15 cellular contexts compared by ENCODE assay signal in the genomic region with DNA sequence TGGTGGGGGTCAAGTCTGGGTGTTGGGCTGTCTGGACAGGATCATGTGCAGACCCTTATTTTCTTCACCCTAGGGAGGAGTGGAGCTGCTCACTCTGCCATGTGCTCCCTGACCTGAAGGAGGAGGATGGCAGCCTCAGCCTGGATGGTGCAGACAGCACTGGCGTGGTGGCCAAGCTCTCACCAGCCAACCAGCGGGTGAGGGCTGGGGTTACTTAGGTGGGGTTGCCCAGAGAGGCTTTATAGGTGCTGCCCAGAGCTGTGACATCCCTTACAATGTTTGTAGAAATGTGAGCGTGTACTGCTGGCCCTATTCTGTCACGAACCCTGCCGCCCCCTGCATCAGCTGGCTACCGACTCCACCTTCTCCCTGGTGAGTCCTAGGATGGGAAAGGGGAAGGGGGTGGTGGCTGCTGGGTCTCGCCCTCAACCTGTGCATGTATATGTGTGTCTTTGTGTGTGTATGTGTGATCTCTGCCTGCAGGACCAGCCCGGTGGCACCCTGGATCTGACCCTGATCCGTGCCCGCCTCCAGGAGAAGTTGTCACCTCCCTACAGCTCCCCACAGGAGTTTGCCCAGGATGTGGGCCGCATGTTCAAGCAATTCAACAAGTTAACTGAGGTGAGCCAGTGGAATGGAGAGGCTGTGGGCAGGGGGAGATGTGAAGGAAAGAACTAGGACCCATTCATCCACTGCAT. TPM values are rescaled to one million over a fixed set of nuclear protein-coding genes. Genes with fewer than 3 reads are reported as not detected.
DNase-seq lines count a peak whose midpoint lies in the region; ATAC-seq and TF ChIP-seq lines count a peak whose summit lies in the region.
"Had no signal": no experiment of that assay in that cellular context is flagged by ENCODE, and none has a peak within 500 bp of the region (broad histone marks: within the 10 kb centered on the region; RNA-seq: fewer than 3 reads in every experiment).

No MANE protein-coding gene starts in this region.

- intact Hi-C loops in activated T-helper 1 cell treated with anti-CD3 and anti-CD28 coated beads, Interleukin-12 subunit alpha, Interleukin-12 subunit beta, Interleukin-2, Interleukin-4 antibody, amounts not matched to agents 30 ng/mL and 10 ng/mL and 1 ng/mL, durations not matched to agents 14 hours and 24 hours and 36 hours (cut with micrococcal nuclease): no loop called here

- DNase-seq in activated naive CD4-positive, alpha-beta T cell treated with anti-CD3 and anti-CD28 coated beads, Interleukin-2, amount 50 U/mL, for 72 hours (ENCODE audit: low spot score in 2 of 2): no peak
- DNase-seq in activated naive CD4-positive, alpha-beta T cell (lab: John Stamatoyannopoulos, UW): no peak
- no peak for DNase-seq in activated T-helper 1 cell treated with anti-CD3 and anti-CD28 coated beads, Interleukin-12 subunit alpha, Interleukin-12 subunit beta, Interleukin-2, Interleukin-4 antibody, amounts not matched to agents 30 ng/mL and 10 ng/mL and 1 ng/mL, durations not matched to agents 14 hours and 24 hours and 36 hours (ENCODE audit: low spot score)
- DNase-seq in glutamatergic neuron: no peak
- peak; percentile 24 for DNase-seq in stimulated activated CD8-positive, alpha-beta memory T cell treated with anti-CD3 and anti-CD28 coated beads, Interleukin-4, amount 100 ng/mL, for 48 hours
- DNase-seq in T-helper 1 cell: no peak
- DNase-seq in SW 1271 (lab: John Stamatoyannopoulos, UW): no peak
- DNase-seq: activated CD4-positive, alpha-beta T cell treated with anti-CD3 and anti-CD28 coated beads for 36 hours; NCI-H1092; NCI-H187 treated with DMSO at 0.1 percent for 48 hours; NCI-H526 treated with DMSO at 0.1 percent for 48 hours; T-helper 17 cell; testis had no signal

- peaks cover 45 to 67% of the 10 kb centered on the region in 2 donors for H3K36me3 Mint-ChIP-seq in activated naive CD4-positive, alpha-beta T cell treated with anti-CD3 and anti-CD28 coated beads, Interleukin-2, amount 50 U/mL, for 72 hours
- peaks cover 65% of the 10 kb centered on the region for H3K36me3 Mint-ChIP-seq in activated T-helper 1 cell treated with anti-CD3 and anti-CD28 coated beads, Interleukin-12 subunit alpha, Interleukin-12 subunit beta, Interleukin-2, Interleukin-4 antibody, amounts not matched to agents 30 ng/mL and 10 ng/mL and 1 ng/mL, durations not matched to agents 14 hours and 24 hours and 36 hours (ENCODE audit: low read depth)
- H3K36me3 Mint-ChIP-seq in glutamatergic neuron (ENCODE audit: unreplicated experiment): no peaks in the 10 kb centered on the region

- no peak for ATAC-seq in activated naive CD4-positive, alpha-beta T cell treated with anti-CD3 and anti-CD28 coated beads, Interleukin-2, amount 50 U/mL, for 72 hours
- no peak for ATAC-seq in GM21360 (IDR thresholded peaks at IDR 0.05; ENCODE audit: unreplicated experiment)
- ATAC-seq: activated CD4-positive, alpha-beta T cell treated with anti-CD3 and anti-CD28 coated beads for 36 hours; stimulated activated effector memory CD8-positive, alpha-beta T cell treated with anti-CD3 and anti-CD28 coated beads, Interleukin-12 subunit alpha, Interleukin-12 subunit beta, amount 100 ng/mL, for 72 hours; T-helper 17 cell had no signal

- no peaks in the 10 kb centered on the region for H3K9me3 Mint-ChIP-seq in activated naive CD4-positive, alpha-beta T cell treated with anti-CD3 and anti-CD28 coated beads, Interleukin-2, amount 50 U/mL, for 72 hours
- no peaks in the 10 kb centered on the region for H3K9me3 Mint-ChIP-seq in activated T-helper 1 cell treated with anti-CD3 and anti-CD28 coated beads, Interleukin-12 subunit alpha, Interleukin-12 subunit beta, Interleukin-2, Interleukin-4 antibody, amounts not matched to agents 30 ng/mL and 10 ng/mL and 1 ng/mL, durations not matched to agents 14 hours and 24 hours and 36 hours
- peaks cover 30% of the 10 kb centered on the region for H3K9me3 Mint-ChIP-seq in glutamatergic neuron (ENCODE audit: unreplicated experiment)
- H3K9me3 Mint-ChIP-seq: stimulated activated effector memory CD8-positive, alpha-beta T cell treated with anti-CD3 and anti-CD28 coated beads, Interleukin-12 subunit alpha, Interleukin-12 subunit beta, amount 100 ng/mL, for 72 hours had no signal

- peaks cover 1% of the 10 kb centered on the region for H3K27me3 Mint-ChIP-seq in activated T-helper 1 cell treated with anti-CD3 and anti-CD28 coated beads, Interleukin-12 subunit alpha, Interleukin-12 subunit beta, Interleukin-2, Interleukin-4 antibody, amounts not matched to agents 30 ng/mL and 10 ng/mL and 1 ng/mL, durations not matched to agents 14 hours and 24 hours and 36 hours (ENCODE audit: insufficient read depth)
- H3K27me3 Mint-ChIP-seq in glutamatergic neuron (ENCODE audit: unreplicated experiment): peaks cover 21% of the 10 kb centered on the region
- H3K27me3 Mint-ChIP-seq: activated CD4-positive, alpha-beta T cell treated with anti-CD3 and anti-CD28 coated beads for 36 hours; T-helper 17 cell had no signal

- H3K4me1 Mint-ChIP-seq in activated T-helper 1 cell treated with anti-CD3 and anti-CD28 coated beads, Interleukin-12 subunit alpha, Interleukin-12 subunit beta, Interleukin-2, Interleukin-4 antibody, amounts not matched to agents 30 ng/mL and 10 ng/mL and 1 ng/mL, durations not matched to agents 14 hours and 24 hours and 36 hours (ENCODE audit: low read depth): peaks cover 38% of the 10 kb centered on the region
- H3K4me1 Mint-ChIP-seq in glutamatergic neuron (ENCODE audit: low read depth, unreplicated experiment): peaks cover 20% of the 10 kb centered on the region

- H3K27ac Mint-ChIP-seq in activated naive CD4-positive, alpha-beta T cell treated with anti-CD3 and anti-CD28 coated beads, Interleukin-2, amount 50 U/mL, for 72 hours: peak overlapping the region; percentile 25 to 33
- H3K27ac Mint-ChIP-seq in activated T-helper 1 cell treated with anti-CD3 and anti-CD28 coated beads, Interleukin-12 subunit alpha, Interleukin-12 subunit beta, Interleukin-2, Interleukin-4 antibody, amounts not matched to agents 30 ng/mL and 10 ng/mL and 1 ng/mL, durations not matched to agents 14 hours and 24 hours and 36 hours: peak overlapping the region; percentile 18
- peak overlapping the region; percentile 69 for H3K27ac Mint-ChIP-seq in glutamatergic neuron (ENCODE audit: unreplicated experiment)
- H3K27ac Mint-ChIP-seq: activated CD4-positive, alpha-beta T cell treated with anti-CD3 and anti-CD28 coated beads for 36 hours; stimulated activated effector memory CD8-positive, alpha-beta T cell treated with anti-CD3 and anti-CD28 coated beads, Interleukin-12 subunit alpha, Interleukin-12 subunit beta, amount 100 ng/mL, for 72 hours; T-helper 17 cell had no signal

- no peak for TF ChIP-seq CTCF in glutamatergic neuron (IDR thresholded peaks at IDR 0.05; ENCODE audit: partially characterized antibody, unreplicated experiment)

- no peak overlapping the region for H3K4me3 Mint-ChIP-seq in activated T-helper 1 cell treated with anti-CD3 and anti-CD28 coated beads, Interleukin-12 subunit alpha, Interleukin-12 subunit beta, Interleukin-2, Interleukin-4 antibody, amounts not matched to agents 30 ng/mL and 10 ng/mL and 1 ng/mL, durations not matched to agents 14 hours and 24 hours and 36 hours
- no peak overlapping the region for H3K4me3 Mint-ChIP-seq in glutamatergic neuron (ENCODE audit: unreplicated experiment)
- H3K4me3 Mint-ChIP-seq: activated CD4-positive, alpha-beta T cell treated with anti-CD3 and anti-CD28 coated beads for 36 hours; stimulated activated effector memory CD8-positive, alpha-beta T cell treated with anti-CD3 and anti-CD28 coated beads, Interleukin-12 subunit alpha, Interleukin-12 subunit beta, amount 100 ng/mL, for 72 hours; T-helper 17 cell had no signal

RNA-seq across cellular contexts. Expression of gene CHMP2A, which starts 5.1 kb away (rescaled TPM):
- total RNA-seq in activated naive CD4-positive, alpha-beta T cell treated with anti-CD3 and anti-CD28 coated beads, Interleukin-2, amount 50 U/mL, for 72 hours: 100 to 1,000 TPM; 112 to 114 TPM
- 109 and 114 TPM in 2 replicates for total RNA-seq in activated T-helper 1 cell treated with anti-CD3 and anti-CD28 coated beads, Interleukin-12 subunit alpha, Interleukin-12 subunit beta, Interleukin-2, Interleukin-4 antibody, amounts not matched to agents 30 ng/mL and 10 ng/mL and 1 ng/mL, durations not matched to agents 14 hours and 24 hours and 36 hours
- total RNA-seq in glutamatergic neuron (ENCODE audit: unreplicated experiment): 108 TPM

RNA-seq across cellular contexts. Expression of gene TRIM28, which starts 5.9 kb away (rescaled TPM):
- 100 to 1,000 TPM; 446 to 497 TPM for total RNA-seq in activated naive CD4-positive, alpha-beta T cell treated with anti-CD3 and anti-CD28 coated beads, Interleukin-2, amount 50 U/mL, for 72 hours
- total RNA-seq in activated T-helper 1 cell treated with anti-CD3 and anti-CD28 coated beads, Interleukin-12 subunit alpha, Interleukin-12 subunit beta, Interleukin-2, Interleukin-4 antibody, amounts not matched to agents 30 ng/mL and 10 ng/mL and 1 ng/mL, durations not matched to agents 14 hours and 24 hours and 36 hours: 664 and 687 TPM in 2 replicates
- 361 TPM for total RNA-seq in glutamatergic neuron (ENCODE audit: unreplicated experiment)

RNA-seq across cellular contexts. Expression of gene UBE2M, which starts 8.6 kb away (rescaled TPM):
- 100 to 1,000 TPM; 121 to 123 TPM for total RNA-seq in activated naive CD4-positive, alpha-beta T cell treated with anti-CD3 and anti-CD28 coated beads, Interleukin-2, amount 50 U/mL, for 72 hours
- 147 and 164 TPM in 2 replicates for total RNA-seq in activated T-helper 1 cell treated with anti-CD3 and anti-CD28 coated beads, Interleukin-12 subunit alpha, Interleukin-12 subunit beta, Interleukin-2, Interleukin-4 antibody, amounts not matched to agents 30 ng/mL and 10 ng/mL and 1 ng/mL, durations not matched to agents 14 hours and 24 hours and 36 hours
- 118 TPM for total RNA-seq in glutamatergic neuron (ENCODE audit: unreplicated experiment)

RNA-seq across cellular contexts. Expression of gene MZF1, which starts 23.3 kb away (rescaled TPM):
- total RNA-seq in activated naive CD4-positive, alpha-beta T cell treated with anti-CD3 and anti-CD28 coated beads, Interleukin-2, amount 50 U/mL, for 72 hours: 10 to 100 TPM; 22.1 to 26.8 TPM
- total RNA-seq in activated T-helper 1 cell treated with anti-CD3 and anti-CD28 coated beads, Interleukin-12 subunit alpha, Interleukin-12 subunit beta, Interleukin-2, Interleukin-4 antibody, amounts not matched to agents 30 ng/mL and 10 ng/mL and 1 ng/mL, durations not matched to agents 14 hours and 24 hours and 36 hours: 19.6 and 21.6 TPM in 2 replicates
- 27.3 TPM for total RNA-seq in glutamatergic neuron (ENCODE audit: unreplicated experiment)

RNA-seq across cellular contexts. Expression of gene ZBTB45, which starts 30.2 kb away (rescaled TPM):
- total RNA-seq in activated naive CD4-positive, alpha-beta T cell treated with anti-CD3 and anti-CD28 coated beads, Interleukin-2, amount 50 U/mL, for 72 hours: 10 to 100 TPM in 1 of 2 donors, 1 to 10 TPM in 1; 7.9 to 12.2 TPM
- total RNA-seq in activated T-helper 1 cell treated with anti-CD3 and anti-CD28 coated beads, Interleukin-12 subunit alpha, Interleukin-12 subunit beta, Interleukin-2, Interleukin-4 antibody, amounts not matched to agents 30 ng/mL and 10 ng/mL and 1 ng/mL, durations not matched to agents 14 hours and 24 hours and 36 hours: 15.9 and 17.4 TPM in 2 replicates
- 27.2 TPM for total RNA-seq in glutamatergic neuron (ENCODE audit: unreplicated experiment)

Comparison
In these comparisons a context has a peak if more than half of its experiments do, and no peak if none do; other contexts are left out.
1. H3K27ac Mint-ChIP-seq: peak in every context shown above with its lines; median percentile 69 in glutamatergic neuron; 29 in activated naive CD4-positive, alpha-beta T cell treated with anti-CD3 and anti-CD28 coated beads, Interleukin-2, amount 50 U/mL, for 72 hours; 18 in activated T-helper 1 cell treated with anti-CD3 and anti-CD28 coated beads, Interleukin-12 subunit alpha, Interleukin-12 subunit beta, Interleukin-2, Interleukin-4 antibody, amounts not matched to agents 30 ng/mL and 10 ng/mL and 1 ng/mL, durations not matched to agents 14 hours and 24 hours and 36 hours.